ENCODE assay signal across 8 cellular contexts in the genomic region with DNA sequence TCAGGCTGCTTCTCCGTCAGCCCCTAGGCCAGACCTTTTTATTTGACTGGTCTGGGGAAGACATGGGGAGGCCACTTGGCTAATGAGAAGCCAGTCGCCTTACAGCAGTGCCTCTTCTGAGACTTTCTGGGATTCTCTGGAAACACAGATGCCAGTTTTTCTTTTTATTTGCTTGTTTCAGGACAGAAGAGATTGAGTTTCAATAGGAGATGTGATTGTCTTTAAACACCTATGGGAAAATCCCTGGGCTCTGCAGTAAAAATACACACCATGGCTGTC. TPM values are rescaled to one million over a fixed set of nuclear protein-coding genes. Genes with fewer than 3 reads are reported as not detected.
A peak's percentile ranks its signal among the peaks of the same experiment; 100 is the strongest.
DNase-seq lines count a peak whose midpoint lies in the region; ATAC-seq and TF ChIP-seq lines count a peak whose summit lies in the region.

No MANE protein-coding gene starts in this region.

- CTCF ChIA-PET in activated CD8-positive, alpha-beta T cell treated with anti-CD3 and anti-CD28 coated beads for 36 hours (lab: Charles Lee): interaction anchor here (0.9 to 21.4 kb wide), 8 partner anchors 10 to 50 kb away, joined by 3 to 303 read pairs (median 22); a partner anchor contains a TSS

- H3K27me3 Mint-ChIP-seq in activated CD8-positive, alpha-beta T cell treated with anti-CD3 and anti-CD28 coated beads for 36 hours: peaks cover 1% of the 10 kb centered on the region
- H3K27me3 Mint-ChIP-seq in stimulated activated naive B cell treated with anti-CD40 and anti-IgM and Interleukin-4, amounts not matched to agents 10 μg/mL and 1 μg/mL and 100 μg/mL, for 72 hours: no peaks in the 10 kb centered on the region

- POLR2A ChIA-PET in activated CD8-positive, alpha-beta T cell treated with anti-CD3 and anti-CD28 coated beads for 36 hours (lab: Charles Lee): interaction anchor here (1.0 to 11.5 kb wide), 6 partner anchors 10 to 34 kb away, joined by 4 to 225 read pairs (median 80); a partner anchor contains a TSS

- peak overlapping the region; percentile 100 for H3K27ac Mint-ChIP-seq in activated CD8-positive, alpha-beta T cell treated with anti-CD3 and anti-CD28 coated beads for 36 hours
- peak overlapping the region; percentile 100 for H3K27ac Mint-ChIP-seq in stimulated activated naive B cell treated with anti-CD40 and anti-IgM and Interleukin-4, amounts not matched to agents 10 μg/mL and 1 μg/mL and 100 μg/mL, for 72 hours

- no peak for DNase-seq in HL-60 (ENCODE audit: low read depth in 1 of 2, low spot score in 1 of 2)
- DNase-seq in activated CD8-positive, alpha-beta T cell treated with anti-CD3 and anti-CD28 coated beads for 36 hours: no peak
- no peak for DNase-seq in stimulated activated naive B cell treated with anti-CD40 and anti-IgM and Interleukin-4, amounts not matched to agents 10 μg/mL and 1 μg/mL and 100 μg/mL, for 72 hours
- DNase-seq in KG1 (lab: John Stamatoyannopoulos, UW): no peak
- no peak for DNase-seq in NOMO-1 treated with DMSO at 0.1 percent for 48 hours (lab: John Stamatoyannopoulos, UW; ENCODE audit: unreplicated experiment)
- no peak for DNase-seq in SKM-1 (lab: John Stamatoyannopoulos, UW; ENCODE audit: unreplicated experiment)

- no peak for TF ChIP-seq CTCF in HL-60 (IDR thresholded peaks at IDR 0.05; ENCODE audit: insufficient read depth, low read length)
- TF ChIP-seq CTCF in activated CD8-positive, alpha-beta T cell treated with anti-CD3 and anti-CD28 coated beads for 36 hours (IDR thresholded peaks at IDR 0.05): no peak

- no peaks in the 10 kb centered on the region for H3K27me3 ChIP-seq in HL-60 (ENCODE audit: insufficient read depth, poor library complexity, severe bottlenecking)
- H3K27me3 ChIP-seq in layer of hippocampus (ENCODE audit: control insufficient read depth, insufficient read depth, low read length): no peaks in the 10 kb centered on the region

- peak overlapping the region; percentile 83 for H3K4me3 Mint-ChIP-seq in activated CD8-positive, alpha-beta T cell treated with anti-CD3 and anti-CD28 coated beads for 36 hours
- peak overlapping the region; percentile 79 to 84 for H3K4me3 Mint-ChIP-seq in stimulated activated naive B cell treated with anti-CD40 and anti-IgM and Interleukin-4, amounts not matched to agents 10 μg/mL and 1 μg/mL and 100 μg/mL, for 72 hours

- H3K9me3 Mint-ChIP-seq in activated CD8-positive, alpha-beta T cell treated with anti-CD3 and anti-CD28 coated beads for 36 hours: no peaks in the 10 kb centered on the region
- H3K9me3 Mint-ChIP-seq in stimulated activated naive B cell treated with anti-CD40 and anti-IgM and Interleukin-4, amounts not matched to agents 10 μg/mL and 1 μg/mL and 100 μg/mL, for 72 hours: peaks cover 5 to 9% of the 10 kb centered on the region in 2 donors

- intact Hi-C loops in activated CD8-positive, alpha-beta T cell treated with anti-CD3 and anti-CD28 coated beads for 36 hours (cut with micrococcal nuclease): loop anchor here (1.0 kb wide), 1 partner anchor 37 kb away; no protein-coding TSS in a partner anchor

- no peak for ATAC-seq in activated CD8-positive, alpha-beta T cell treated with anti-CD3 and anti-CD28 coated beads for 36 hours
- ATAC-seq in stimulated activated naive B cell treated with anti-CD40 and anti-IgM and Interleukin-4, amounts not matched to agents 10 μg/mL and 1 μg/mL and 100 μg/mL, for 72 hours (replicated peaks): no peak
- no peak for ATAC-seq in GM19351 (IDR thresholded peaks at IDR 0.05; ENCODE audit: unreplicated experiment)

- peaks cover 2% of the 10 kb centered on the region for H3K36me3 Mint-ChIP-seq in activated CD8-positive, alpha-beta T cell treated with anti-CD3 and anti-CD28 coated beads for 36 hours (ENCODE audit: low read depth)
- peaks cover 0 to 15% of the 10 kb centered on the region in 2 donors for H3K36me3 Mint-ChIP-seq in stimulated activated naive B cell treated with anti-CD40 and anti-IgM and Interleukin-4, amounts not matched to agents 10 μg/mL and 1 μg/mL and 100 μg/mL, for 72 hours

- H3K27ac ChIP-seq in HL-60 (replicated peaks) (peak overlapping the region; percentile 73), layer of hippocampus (ENCODE audit: low read depth, low read length) (peak overlapping the region; percentile 98)

- no peak overlapping the region for H3K4me3 ChIP-seq in HL-60 (replicated peaks; ENCODE audit: insufficient read depth, low read length)

- H3K4me1 Mint-ChIP-seq in activated CD8-positive, alpha-beta T cell treated with anti-CD3 and anti-CD28 coated beads for 36 hours (ENCODE audit: low read depth): peaks cover 74% of the 10 kb centered on the region
- H3K4me1 Mint-ChIP-seq in stimulated activated naive B cell treated with anti-CD40 and anti-IgM and Interleukin-4, amounts not matched to agents 10 μg/mL and 1 μg/mL and 100 μg/mL, for 72 hours: peaks cover 69 to 82% of the 10 kb centered on the region in 2 donors

RNA-seq across cellular contexts. Expression of a gene that starts 15.4 kb away (rescaled TPM):
- total RNA-seq in activated CD8-positive, alpha-beta T cell treated with anti-CD3 and anti-CD28 coated beads for 36 hours: 100 to 1,000 TPM; 115 TPM
